In genomic region chr7:30396379-30396778, GRCh38 we compare ENCODE assay signal across 14 cellular contexts.
A peak's percentile ranks its signal among the peaks of the same experiment; 100 is the strongest.
DNase-seq lines count a peak whose midpoint lies in the region; ATAC-seq, FAIRE-seq and TF ChIP-seq lines count a peak whose summit lies in the region.
"Had no signal": no experiment of that assay in that cellular context is flagged by ENCODE, and none has a peak within 500 bp of the region (broad histone marks: within the 10 kb centered on the region; RNA-seq: fewer than 3 reads in every experiment).

No MANE protein-coding gene starts in this region.

- intact Hi-C loops in MCF 10A (cut with micrococcal nuclease): no loop called here
- intact Hi-C loops in mammary epithelial cell (cut with micrococcal nuclease): no loop called here
- intact Hi-C loops in GM12878 (cut with micrococcal nuclease; ENCODE audit: unreplicated experiment): no loop called here
- intact Hi-C loops in natural killer cell (cut with micrococcal nuclease): no loop called here
- intact Hi-C loops in thyroid gland (cut with DNase I): no loop called here

- CTCF ChIA-PET in MCF 10A (lab: Yijun Ruan, JAX): interaction anchor here (0.7 to 1.1 kb wide), 2 partner anchors 8 to 11 kb away, joined by 3 read pairs; no protein-coding TSS in a partner anchor
- CTCF ChIA-PET in mammary epithelial cell (lab: Charles Lee; ENCODE audit: low non-redundant PET): interaction anchor here (0.6 kb wide), 1 partner anchor 73 kb away, joined by 3 read pairs; no protein-coding TSS in a partner anchor
- CTCF ChIA-PET in GM12878 (lab: Yijun Ruan, JAX): interaction anchor here (0.6 to 1.6 kb wide), 10 partner anchors 10 to 232 kb away, joined by 3 to 7 read pairs (median 4); no protein-coding TSS in a partner anchor

- H3K27ac Mint-ChIP-seq in MCF 10A (ENCODE audit: low read depth, unreplicated experiment) (no peak overlapping the region), natural killer cell (no peak overlapping the region)
- H3K27ac Mint-ChIP-seq: CD4-positive, CD25-positive, alpha-beta regulatory T cell; effector memory CD8-positive, alpha-beta T cell had no signal

- H3K4me3 ChIP-seq in mammary epithelial cell (replicated peaks in 1 of 3; ENCODE audit: insufficient read depth in 1 of 3, low read depth in 2 of 3, low read length in 3 of 3) (no peak overlapping the region), Loucy (ENCODE audit: low read length, poor library complexity, severe bottlenecking) (no peak overlapping the region), GM12878 (no peak overlapping the region), parathyroid adenoma (ENCODE audit: low read depth, low read length) (no peak overlapping the region), thyroid gland (replicated peaks in 1 of 3) (no peak overlapping the region)
- H3K4me3 ChIP-seq: HAP-1 had no signal

- H3K9me3 ChIP-seq in mammary epithelial cell (replicated peaks; ENCODE audit: insufficient read depth, low read length): no peaks in the 10 kb centered on the region
- H3K9me3 ChIP-seq in Loucy (ENCODE audit: insufficient read depth, low read depth, low read length): no peaks in the 10 kb centered on the region
- H3K9me3 ChIP-seq in GM12878 (replicated peaks; ENCODE audit: control insufficient read depth, insufficient read depth, low read length): no peaks in the 10 kb centered on the region
- no peaks in the 10 kb centered on the region for H3K9me3 ChIP-seq in parathyroid adenoma (ENCODE audit: control insufficient read depth, low read length)
- no peaks in the 10 kb centered on the region for H3K9me3 ChIP-seq in thyroid gland
- H3K9me3 ChIP-seq: HAP-1 had no signal

- no peak for TF ChIP-seq EP300 in GM12878 (IDR thresholded peaks at IDR 0.05; ENCODE audit: borderline replicate concordance in 1 of 2, control insufficient read depth in 1 of 2, low read depth in 2 of 2, low read length in 2 of 2)

- in situ Hi-C loops in mammary epithelial cell (cut with MboI; ENCODE audit: low sequenced_read_pairs in 2 of 2) (no loop called here), GM12878 (cut with MboI) (no loop called here)

- peak; percentile 5 for DNase-seq in MCF 10A (ENCODE audit: unreplicated experiment)
- DNase-seq in mammary epithelial cell: no peak
- DNase-seq in GM12878 (ENCODE audit: low read depth, low spot score): no peak
- DNase-seq in natural killer cell: no peak
- no peak for DNase-seq in T-helper 1 cell
- no peak for DNase-seq in thyroid gland
- DNase-seq: CD4-positive, CD25-positive, alpha-beta regulatory T cell; effector memory CD8-positive, alpha-beta T cell; posterior cingulate gyrus; SHP77; stimulated activated naive CD4-positive, alpha-beta T cell treated with Interleukin-2 at 50 U/mL for 16 hours had no signal

- H3K4me3 Mint-ChIP-seq in MCF 10A (ENCODE audit: unreplicated experiment) (no peak overlapping the region), natural killer cell (no peak overlapping the region)
- H3K4me3 Mint-ChIP-seq: CD4-positive, CD25-positive, alpha-beta regulatory T cell; effector memory CD8-positive, alpha-beta T cell had no signal

- H3K4me1 Mint-ChIP-seq in MCF 10A (ENCODE audit: insufficient read depth, unreplicated experiment) (peaks cover 5% of the 10 kb centered on the region), natural killer cell (no peaks in the 10 kb centered on the region)

- no peaks in the 10 kb centered on the region for H3F3A ChIP-seq in Loucy (ENCODE audit: low read depth)

- H3K9me3 Mint-ChIP-seq in MCF 10A (ENCODE audit: unreplicated experiment): no peaks in the 10 kb centered on the region
- no peaks in the 10 kb centered on the region for H3K9me3 Mint-ChIP-seq in natural killer cell
- H3K9me3 Mint-ChIP-seq: CD4-positive, CD25-positive, alpha-beta regulatory T cell; effector memory CD8-positive, alpha-beta T cell had no signal

- no TSS peak for BruUV-seq in MCF 10A (replicated peaks; lab: Mats Ljungman, UMichigan)
- BruUV-seq in mammary epithelial cell (replicated peaks; lab: Mats Ljungman, UMichigan): no TSS peak
- BruUV-seq in GM12878 (replicated peaks; lab: Mats Ljungman, UMichigan): no TSS peak

- H3K79me2 ChIP-seq in mammary epithelial cell (ENCODE audit: insufficient read depth, low read length) (no peaks in the 10 kb centered on the region), Loucy (ENCODE audit: insufficient read depth, low read length) (no peaks in the 10 kb centered on the region), GM12878 (ENCODE audit: control insufficient read depth, insufficient read depth, low read length) (no peaks in the 10 kb centered on the region), parathyroid adenoma (no peaks in the 10 kb centered on the region)

- H3K27me3 Mint-ChIP-seq in MCF 10A (ENCODE audit: insufficient read depth, unreplicated experiment) (no peaks in the 10 kb centered on the region), natural killer cell (ENCODE audit: low read depth in 2 of 2) (no peaks in the 10 kb centered on the region)
- H3K27me3 Mint-ChIP-seq: CD4-positive, CD25-positive, alpha-beta regulatory T cell; effector memory CD8-positive, alpha-beta T cell had no signal

- dilution Hi-C loops in mammary epithelial cell (cut with HindIII; ENCODE audit: low sequenced_read_pairs): no loop called here

- H3K4me2 ChIP-seq in mammary epithelial cell (ENCODE audit: insufficient read depth, low read depth, low read length) (no peak overlapping the region), Loucy (ENCODE audit: low read depth, low read length, poor library complexity, severe bottlenecking) (no peak overlapping the region), GM12878 (ENCODE audit: control insufficient read depth, insufficient read depth) (no peak overlapping the region), parathyroid adenoma (ENCODE audit: low read length) (no peak overlapping the region)

- H3K9ac ChIP-seq in mammary epithelial cell (ENCODE audit: insufficient read depth, low read length) (no peak overlapping the region), Loucy (ENCODE audit: low read depth, low read length, poor library complexity, severe bottlenecking) (no peak overlapping the region), GM12878 (ENCODE audit: control insufficient read depth, insufficient read depth, low read length) (no peak overlapping the region), parathyroid adenoma (no peak overlapping the region)

- peak; percentile 30; the same call in 1 of the 2 replicates for TF ChIP-seq RAD21 in GM12878 (IDR thresholded peaks at IDR 0.05; ENCODE audit: insufficient read depth, low read depth, low read length)

- H2AFZ ChIP-seq in mammary epithelial cell (ENCODE audit: low read depth, low read length) (no peak overlapping the region), Loucy (ENCODE audit: low read length) (no peak overlapping the region), GM12878 (ENCODE audit: control insufficient read depth, low read depth, low read length) (no peak overlapping the region), parathyroid adenoma (peak overlapping the region; percentile 36)

- SMC1A ChIA-PET in GM12878 (lab: Charles Lee; ENCODE audit: uncharacterized antibody, unreplicated experiment): interaction anchor here (0.7 to 1.7 kb wide), 8 partner anchors 11 to 120 kb away, joined by 3 to 7 read pairs (median 4); no protein-coding TSS in a partner anchor

- ATAC-seq in GM12878 (no peak), natural killer cell (no peak)
- ATAC-seq: effector memory CD8-positive, alpha-beta T cell had no signal

- RAD21 ChIA-PET in GM12878 (lab: Charles Lee; ENCODE audit: unreplicated experiment): interaction anchor here (0.7 to 1.9 kb wide), 6 partner anchors 66 to 233 kb away, joined by 3 to 5 read pairs (median 4); no protein-coding TSS in a partner anchor

- POLR2A ChIA-PET in MCF 10A (lab: Yijun Ruan, JAX): interaction anchor here (0.6 to 1.8 kb wide), 2 partner anchors 11 to 88 kb away, joined by 3 to 6 read pairs; no protein-coding TSS in a partner anchor
- POLR2A ChIA-PET in GM12878 (lab: Charles Lee): no interaction called here

- FAIRE-seq in GM12878 (lab: Jason Lieb, UNC): no peak

- no peak for TF ChIP-seq CTCF in MCF 10A (IDR thresholded peaks at IDR 0.05; ENCODE audit: unreplicated experiment)
- TF ChIP-seq CTCF in mammary epithelial cell (conservative IDR thresholded peaks at IDR 0.05 in 1 of 2, IDR thresholded peaks at IDR 0.05 in 1 of 2; ENCODE audit: extremely low read depth in 1 of 2, insufficient read depth in 1 of 2, low read depth in 1 of 2, low read length in 2 of 2): no peak
- peak; percentile 59 for TF ChIP-seq CTCF in Loucy (conservative IDR thresholded peaks at IDR 0.05; ENCODE audit: low read length)
- peak in 2 of 3 experiments; percentile 10 to 25; a peak in 2 of 6 replicates for TF ChIP-seq CTCF in GM12878 (IDR thresholded peaks at IDR 0.05 in 2 of 3, conservative IDR thresholded peaks at IDR 0.05 in 1 of 3; ENCODE audit: control insufficient read depth in 2 of 3, extremely low read depth in 1 of 3, insufficient read depth in 1 of 3, low read depth in 3 of 3, low read length in 3 of 3)
- TF ChIP-seq CTCF in parathyroid adenoma (IDR thresholded peaks at IDR 0.05): no peak
- TF ChIP-seq CTCF in natural killer cell (IDR thresholded peaks at IDR 0.05): no peak
- no peak for TF ChIP-seq CTCF in thyroid gland (IDR thresholded peaks at IDR 0.05)

- H3K36me3 Mint-ChIP-seq in MCF 10A (ENCODE audit: insufficient read depth, unreplicated experiment) (no peaks in the 10 kb centered on the region), natural killer cell (no peaks in the 10 kb centered on the region)

- H3K27me3 ChIP-seq in mammary epithelial cell (ENCODE audit: insufficient read depth, low read length) (no peaks in the 10 kb centered on the region), Loucy (ENCODE audit: insufficient read depth, low read length, poor library complexity, severe bottlenecking) (no peaks in the 10 kb centered on the region), GM12878 (replicated peaks in 1 of 2; ENCODE audit: control insufficient read depth in 2 of 2, insufficient read depth in 2 of 2, low read length in 1 of 2) (no peaks in the 10 kb centered on the region), parathyroid adenoma (ENCODE audit: control insufficient read depth, insufficient read depth, low read length) (no peaks in the 10 kb centered on the region), thyroid gland (no peaks in the 10 kb centered on the region)

- WGBS in mammary epithelial cell (ENCODE audit: low coverage, missing lambda C conversion rate): over 99% methylated on average over 7 of the region's 7 CpGs
- over 99% methylated on average over 7 of the region's 7 CpGs for WGBS in GM12878 (ENCODE audit: insufficient coverage, insufficient replicate concordance, low lambda C conversion rate, missing lambda C conversion rate)
- WGBS in thyroid gland, 2 donors: 82 to 83% methylated on average over 7 of the region's 7 CpGs

- TF ChIP-seq POLR2A in GM12878 (IDR thresholded peaks at IDR 0.05; ENCODE audit: low read depth, low read length) (no peak), thyroid gland (IDR thresholded peaks at IDR 0.05) (no peak)

- H3K9me2 ChIP-seq in Loucy (replicated peaks; ENCODE audit: low read depth, low read length): no peaks in the 10 kb centered on the region

- no peaks in the 10 kb centered on the region for H3K36me3 ChIP-seq in mammary epithelial cell (ENCODE audit: insufficient read depth, low read length)
- no peaks in the 10 kb centered on the region for H3K36me3 ChIP-seq in Loucy (ENCODE audit: insufficient read depth, low read length)
- no peaks in the 10 kb centered on the region for H3K36me3 ChIP-seq in GM12878 (ENCODE audit: control insufficient read depth in 2 of 2, insufficient read depth in 2 of 2, low read length in 1 of 2)
- H3K36me3 ChIP-seq in parathyroid adenoma (ENCODE audit: control insufficient read depth, insufficient read depth, low read length): no peaks in the 10 kb centered on the region
- H3K36me3 ChIP-seq in thyroid gland: no peaks in the 10 kb centered on the region

- no peak overlapping the region for H3K27ac ChIP-seq in mammary epithelial cell (ENCODE audit: insufficient read depth, low read depth, low read length)
- H3K27ac ChIP-seq in GM12878 (ENCODE audit: control insufficient read depth, insufficient read depth): no peak overlapping the region
- no peak overlapping the region for H3K27ac ChIP-seq in parathyroid adenoma
- H3K27ac ChIP-seq in thyroid gland: no peak overlapping the region

- H3K4me1 ChIP-seq in mammary epithelial cell (ENCODE audit: insufficient read depth, low read length): no peaks in the 10 kb centered on the region
- no peaks in the 10 kb centered on the region for H3K4me1 ChIP-seq in Loucy (ENCODE audit: insufficient read depth, low read length, poor library complexity, severe bottlenecking)
- no peaks in the 10 kb centered on the region for H3K4me1 ChIP-seq in GM12878 (ENCODE audit: control insufficient read depth, insufficient read depth, low read length)
- H3K4me1 ChIP-seq in parathyroid adenoma: no peaks in the 10 kb centered on the region
- H3K4me1 ChIP-seq in thyroid gland: peaks cover 4 to 6% of the 10 kb centered on the region in 2 donors

- no peaks in the 10 kb centered on the region for H4K20me1 ChIP-seq in mammary epithelial cell (ENCODE audit: insufficient read depth, low read length)
- H4K20me1 ChIP-seq in Loucy (ENCODE audit: insufficient read depth, low read length, poor library complexity, severe bottlenecking): no peaks in the 10 kb centered on the region
- H4K20me1 ChIP-seq in GM12878 (ENCODE audit: control insufficient read depth, insufficient read depth): no peaks in the 10 kb centered on the region

Comparison
In these comparisons a context has a peak if more than half of its experiments do, and no peak if none do; other contexts are left out.
1. CTCF ChIP-seq: peak in Loucy (single experiment) and GM12878 (2 of 3); none in MCF 10A (single experiment), mammary epithelial cell (0 of 2), parathyroid adenoma (single experiment), natural killer cell (single experiment) and thyroid gland (0 of 6).